Comparison of ENCODE assay signal across 11 cellular contexts in the genomic region with DNA sequence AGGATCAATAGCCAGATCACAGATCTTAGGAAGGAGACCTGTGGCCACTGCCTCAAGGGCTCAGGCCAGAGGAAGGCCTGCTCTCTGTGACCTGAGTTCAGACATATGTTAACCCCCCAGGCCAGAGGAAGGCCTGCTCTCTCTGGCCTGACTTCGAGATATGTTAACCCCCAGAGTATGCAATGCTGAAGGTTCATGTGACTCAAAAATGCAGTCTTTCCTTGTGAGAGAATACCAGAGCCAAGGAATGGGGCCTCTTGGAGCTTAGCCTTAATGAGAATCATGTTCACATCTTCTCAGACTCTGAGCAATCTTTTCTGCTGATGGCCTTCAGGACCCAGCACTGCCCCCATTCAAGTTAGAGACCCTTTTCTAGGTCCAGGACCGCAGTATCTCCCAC. TPM values are rescaled to one million over a fixed set of nuclear protein-coding genes. Genes with fewer than 3 reads are reported as not detected.
DNase-seq lines count a peak whose midpoint lies in the region; ATAC-seq, FAIRE-seq and TF ChIP-seq lines count a peak whose summit lies in the region.
"Had no signal": no experiment of that assay in that cellular context is flagged by ENCODE, and none has a peak within 500 bp of the region (broad histone marks: within the 10 kb centered on the region; RNA-seq: fewer than 3 reads in every experiment).

No MANE protein-coding gene starts in this region.

- H4K8ac ChIP-seq in mesenchymal stem cell (ENCODE audit: low read length) = peak overlapping the region; percentile 21

- intact Hi-C loops in Right ventricle myocardium superior (cut with DNase I) = no loop called here
- intact Hi-C loops in MCF 10A (cut with micrococcal nuclease) = loop anchor here (1.0 kb wide), 2 partner anchors 16 to 86 kb away; no protein-coding TSS in a partner anchor

- H3K36me3 ChIP-seq in right atrium auricular region (no peaks in the 10 kb centered on the region), mesenchymal stem cell (ENCODE audit: control insufficient read depth in 1 of 2, insufficient read depth in 2 of 2, low read depth in 1 of 2, low read length in 2 of 2) (peaks cover 3 to 5% of the 10 kb centered on the region in 2 experiments)
- H3K36me3 ChIP-seq: tibial nerve had no signal

- BruUV-seq in MCF 10A (replicated peaks; lab: Mats Ljungman, UMichigan) = no TSS peak

- H3K18ac ChIP-seq in mesenchymal stem cell (ENCODE audit: low read depth in 1 of 2, low read length in 2 of 2) = peak overlapping the region; percentile 67 to 96

- TF ChIP-seq CTCF in right atrium auricular region (IDR thresholded peaks at IDR 0.05) (no peak), MCF 10A (IDR thresholded peaks at IDR 0.05; ENCODE audit: unreplicated experiment) (no peak)

- H3K4me1 ChIP-seq in right atrium auricular region (peaks cover 0 to 94% of the 10 kb centered on the region in 2 donors), mesenchymal stem cell (ENCODE audit: control insufficient read depth, insufficient read depth, low read depth, low read length) (peaks cover 32% of the 10 kb centered on the region)

- H3K27me3 Mint-ChIP-seq in MCF 10A (ENCODE audit: insufficient read depth, unreplicated experiment) = no peaks in the 10 kb centered on the region
- H3K27me3 Mint-ChIP-seq: CD4-positive, alpha-beta T cell had no signal

- WGBS in mesenchymal stem cell = 30% methylated on average over 2 of the region's 2 CpGs

- H3K4me3 ChIP-seq in right atrium auricular region (no peak overlapping the region), mesenchymal stem cell (ENCODE audit: insufficient read depth in 1 of 2, low read depth in 1 of 2, low read length in 2 of 2) (peak overlapping the region in 1 of 2 experiments; percentile 12)
- H3K4me3 ChIP-seq: tibial nerve had no signal

- peak overlapping the region; percentile 7 to 97 for H3K4ac ChIP-seq in mesenchymal stem cell (ENCODE audit: low read depth in 1 of 2, low read length in 2 of 2)

- H3K27ac Mint-ChIP-seq in MCF 10A (ENCODE audit: low read depth, unreplicated experiment) = peak overlapping the region; percentile 96

- H2AFZ ChIP-seq in mesenchymal stem cell (ENCODE audit: low read depth, low read length) = no peak overlapping the region

- H4K91ac ChIP-seq in mesenchymal stem cell (ENCODE audit: low read length) = peak overlapping the region; percentile 28

- CTCF ChIA-PET in MCF 10A (lab: Yijun Ruan, JAX) = interaction anchor here (1.7 to 6.8 kb wide), 3 partner anchors 15 to 35 kb away, joined by 3 to 77 read pairs (median 9); partner anchors contain the start of gene MBNL2

- H2AK5ac ChIP-seq in mesenchymal stem cell (ENCODE audit: low read length, severe bottlenecking) = peak overlapping the region; percentile 69

- no peak overlapping the region for H3K4me2 ChIP-seq in mesenchymal stem cell (ENCODE audit: low read length, poor library complexity, severe bottlenecking)

- no peaks in the 10 kb centered on the region for H3K9me3 Mint-ChIP-seq in MCF 10A (ENCODE audit: unreplicated experiment)
- H3K9me3 Mint-ChIP-seq: CD4-positive, alpha-beta T cell had no signal

- FAIRE-seq in frontal cortex (lab: Jason Lieb, UNC) = no peak

- POLR2A ChIA-PET in MCF 10A (lab: Yijun Ruan, JAX) = interaction anchor here (1.1 to 8.5 kb wide), 5 partner anchors 10 to 175 kb away, joined by 3 to 423 read pairs (median 101); partner anchors contain the start of genes MBNL2 and RAP2A

- peaks cover 22% of the 10 kb centered on the region for H3K79me1 ChIP-seq in mesenchymal stem cell (replicated peaks; ENCODE audit: low read length, poor library complexity, severe bottlenecking)

- peak overlapping the region; percentile 20 for H2BK120ac ChIP-seq in mesenchymal stem cell (ENCODE audit: low read depth, low read length)

- H3K4me1 Mint-ChIP-seq in MCF 10A (ENCODE audit: insufficient read depth, unreplicated experiment) = peaks cover 76% of the 10 kb centered on the region

- H3K14ac ChIP-seq in mesenchymal stem cell (ENCODE audit: low read length in 2 of 2) = peak overlapping the region in 1 of 2 experiments; percentile 39

- H3K23ac ChIP-seq in mesenchymal stem cell (ENCODE audit: low read length in 2 of 2) = peak overlapping the region in 1 of 2 experiments; percentile 32

- peak overlapping the region; percentile 56 for H3K4me3 Mint-ChIP-seq in MCF 10A (ENCODE audit: unreplicated experiment)
- H3K4me3 Mint-ChIP-seq: CD4-positive, alpha-beta T cell had no signal

- H3K27ac ChIP-seq in right atrium auricular region = peak overlapping the region; percentile 70 to 75
- H3K27ac ChIP-seq in mesenchymal stem cell (ENCODE audit: low read length, poor library complexity, severe bottlenecking) = peak overlapping the region; percentile 92

- H3K36me3 Mint-ChIP-seq in MCF 10A (ENCODE audit: insufficient read depth, unreplicated experiment) = peaks cover under 1% of the 10 kb centered on the region

- no peak overlapping the region for H2BK5ac ChIP-seq in mesenchymal stem cell (ENCODE audit: low read depth, low read length, poor library complexity, severe bottlenecking)

- H3K9ac ChIP-seq in mesenchymal stem cell (ENCODE audit: low read length) = peak overlapping the region; percentile 89

- H3K27me3 ChIP-seq in right atrium auricular region = no peaks in the 10 kb centered on the region
- H3K27me3 ChIP-seq in mesenchymal stem cell (ENCODE audit: control insufficient read depth in 1 of 2, insufficient read depth in 1 of 2, low read length in 2 of 2) = no peaks in the 10 kb centered on the region
- H3K27me3 ChIP-seq: tibial nerve had no signal

- DNase-seq in right atrium auricular region (ENCODE audit: low spot score) = no peak
- no peak for DNase-seq in Right ventricle myocardium superior
- no peak for DNase-seq in MCF 10A (ENCODE audit: unreplicated experiment)
- DNase-seq in mesenchymal stem cell = peak; percentile 66
- no peak for DNase-seq in C1 segment of cervical spinal cord (lab: John Stamatoyannopoulos, UW)
- DNase-seq in superior temporal gyrus (ENCODE audit: extremely low spot score) = no peak
- DNase-seq in NAMALWA (ENCODE audit: low spot score) = no peak
- DNase-seq in frontal cortex (ENCODE audit: low spot score in 2 of 2) = no peak
- DNase-seq: CD4-positive, alpha-beta T cell; NCI-H526 treated with DMSO at 0.1 percent for 48 hours had no signal

- no peak overlapping the region for H2BK15ac ChIP-seq in mesenchymal stem cell (ENCODE audit: low read depth, poor library complexity, severe bottlenecking)

- no peaks in the 10 kb centered on the region for H3K9me3 ChIP-seq in right atrium auricular region
- no peaks in the 10 kb centered on the region for H3K9me3 ChIP-seq in mesenchymal stem cell (ENCODE audit: control insufficient read depth, low read length)
- H3K9me3 ChIP-seq: tibial nerve had no signal

- H2BK12ac ChIP-seq in mesenchymal stem cell (ENCODE audit: low read length in 2 of 2) = peak overlapping the region; percentile 87 to 94

- ATAC-seq in Right ventricle myocardium superior (ENCODE audit: poor library complexity) = no peak

RNA-seq across cellular contexts. Expression of gene MBNL2, which starts 36.7 kb away (rescaled TPM):
- total RNA-seq in right atrium auricular region (10 to 100 TPM; 62.0 to 81.6 TPM), Right ventricle myocardium superior (69.3 TPM), MCF 10A (2022) (74.3 and 85.8 TPM in 2 replicates), frontal cortex (26.5 TPM)
- polyA plus RNA-seq in mesenchymal stem cell (2013, experiment 1 of 2) = 41.7 TPM
- polyA plus RNA-seq in mesenchymal stem cell (2013, experiment 2 of 2) = 43.8 TPM
